22 cellular contexts compared by ENCODE assay signal in genomic region chr9:78549711-78550110, GRCh38.
"Had no signal": no experiment of that assay in that cellular context is flagged by ENCODE, and none has a peak within 500 bp of the region (broad histone marks: within the 10 kb centered on the region; RNA-seq: fewer than 3 reads in every experiment).

No MANE protein-coding gene starts in this region.

- H3K27ac ChIP-seq: brain microvascular endothelial cell, colonic mucosa, epithelial cell of prostate, heart right ventricle, left ventricle myocardium inferior, right atrium auricular region, suprapubic skin, vagina had no signal

- H3K4me1 ChIP-seq: colonic mucosa, heart right ventricle, left ventricle myocardium inferior, right atrium auricular region, suprapubic skin, vagina had no signal

- ATAC-seq: activated CD8-positive, alpha-beta T cell treated with anti-CD3 and anti-CD28 coated beads for 36 hours; activated T-helper 17 cell treated with anti-CD3 and anti-CD28 coated beads, Interleukin-2, amount 50 U/mL, for 72 hours; heart right ventricle had no signal

- H3K27me3 ChIP-seq: brain microvascular endothelial cell, colonic mucosa, right atrium auricular region, suprapubic skin, vagina had no signal

- H3K36me3 ChIP-seq: brain microvascular endothelial cell, colonic mucosa, heart right ventricle, left ventricle myocardium inferior, right atrium auricular region, suprapubic skin, vagina had no signal

- H3K4me3 ChIP-seq: colonic mucosa, heart right ventricle, left ventricle myocardium inferior, right atrium auricular region, suprapubic skin, vagina had no signal

- DNase-seq: activated CD4-positive, alpha-beta T cell treated with anti-CD3 and anti-CD28 coated beads, Interleukin-2, amount 10 ng/mL, durations not matched to agents 24 days and 14 days; activated CD4-positive, CD25-positive, alpha-beta regulatory T cell; activated CD8-positive, alpha-beta T cell treated with anti-CD3 and anti-CD28 coated beads for 36 hours; activated naive CD4-positive, alpha-beta T cell; activated naive CD8-positive, alpha-beta T cell treated with anti-CD3 and anti-CD28 coated beads for 36 hours; activated T-cell treated with anti-CD3 and anti-CD28 coated beads, Interleukin-2, amount 50 U/mL, for 1 hour; brain microvascular endothelial cell; central memory CD4-positive, alpha-beta T cell; colonic mucosa; endodermal cell; heart right ventricle; immature natural killer cell; kidney glomerular epithelial cell; left ventricle myocardium inferior; mammary epithelial cell; T1000; trophoblast cell had no signal

- H3K9me3 ChIP-seq: colonic mucosa, heart right ventricle, left ventricle myocardium inferior, right atrium auricular region, suprapubic skin, vagina had no signal
